ENCODE assay signal across 8 cellular contexts in the genomic region with DNA sequence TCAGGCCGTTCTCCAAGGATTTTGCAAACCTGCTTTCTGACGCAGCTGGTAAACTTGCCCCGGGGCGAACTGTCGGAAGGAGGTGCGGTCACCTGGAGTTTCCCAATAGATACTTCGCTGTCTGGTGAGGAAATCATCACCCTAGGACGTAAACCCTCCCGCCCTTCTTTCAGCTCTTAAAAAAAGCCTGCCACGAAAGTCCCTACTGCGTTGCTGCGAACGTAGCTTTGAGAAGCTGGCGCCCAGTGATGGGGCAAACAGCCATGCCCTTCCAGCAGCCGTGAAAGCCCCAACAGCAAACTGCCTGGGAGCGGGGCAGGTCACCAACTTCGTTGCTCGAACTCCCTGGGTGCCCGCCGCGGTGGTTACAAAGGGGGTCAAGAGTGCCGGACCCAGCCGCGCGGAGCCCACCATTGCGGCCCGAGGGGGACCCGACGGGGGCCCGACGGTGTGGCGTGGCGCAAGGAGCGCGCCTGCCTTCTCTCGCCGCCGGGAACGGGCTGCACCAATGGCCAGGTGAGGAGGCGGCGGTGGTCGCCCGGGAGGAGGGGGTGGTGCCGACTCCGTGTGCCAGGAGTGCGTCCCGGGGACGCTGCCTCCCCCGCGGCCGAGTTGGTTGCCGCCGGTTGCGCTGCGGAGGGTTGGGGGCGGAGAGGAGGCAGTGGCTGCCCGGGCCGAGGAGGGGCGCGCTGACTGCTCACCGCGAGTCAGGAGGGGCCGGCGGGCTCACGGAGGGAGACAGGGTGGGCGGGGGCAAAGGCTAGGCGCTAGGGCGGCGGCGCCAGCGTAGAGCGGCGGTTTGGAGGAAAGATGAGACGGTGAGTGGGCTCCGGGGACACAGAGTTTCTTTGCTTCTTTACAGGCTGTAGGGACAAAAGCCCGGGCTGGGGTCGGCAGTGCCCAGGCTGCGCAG. TPM values are rescaled to one million over a fixed set of nuclear protein-coding genes. Genes with fewer than 3 reads are reported as not detected.
DNase-seq lines count a peak whose midpoint lies in the region; ATAC-seq, FAIRE-seq and TF ChIP-seq lines count a peak whose summit lies in the region.

Gene PHLDB2 (plus strand): TSS at position 205 of the 913 bp plus-strand sequence. CDS start 24,813 bp downstream, outside the sequence.

- no peak for TF ChIP-seq POLR2A in H1 (IDR thresholded peaks at IDR 0.05; ENCODE audit: control extremely low read depth in 1 of 2, low read depth in 2 of 2, low read length in 2 of 2)

- H3K79me1 ChIP-seq in H1 (ENCODE audit: low read depth, low read length), result no peaks in the 10 kb centered on the region

- H4K5ac ChIP-seq in H1 (ENCODE audit: insufficient read length, low read depth, low read length), result peak within 1 kb of the TSS; percentile 34

- peaks cover 33% of the 10 kb centered on the region for H3K27me3 Mint-ChIP-seq in activated CD8-positive, alpha-beta memory T cell treated with anti-CD3 and anti-CD28 coated beads, Interleukin-2, amount 10 ng/mL, durations not matched to agents 7 days and 5 days

- peak within 1 kb of the TSS; percentile 91 for H3K4me3 Mint-ChIP-seq in activated CD8-positive, alpha-beta memory T cell treated with anti-CD3 and anti-CD28 coated beads, Interleukin-2, amount 10 ng/mL, durations not matched to agents 7 days and 5 days

- CTCF ChIA-PET in activated CD8-positive, alpha-beta memory T cell treated with anti-CD3 and anti-CD28 coated beads, Interleukin-2, amount 10 ng/mL, durations not matched to agents 7 days and 5 days (lab: Charles Lee), result interaction anchor here (0.6 to 3.7 kb wide), 24 partner anchors 9 to 222 kb away, joined by 3 to 51 read pairs (median 4); partner anchors contain the start of gene ABHD10
- CTCF ChIA-PET in H1 (lab: Charles Lee; ENCODE audit: partially characterized antibody), result interaction anchor here (0.7 to 3.6 kb wide), 19 partner anchors 9 to 168 kb away, joined by 3 to 47 read pairs (median 4); no protein-coding TSS in a partner anchor

- no peaks in the 10 kb centered on the region for H3K36me3 Mint-ChIP-seq in activated CD8-positive, alpha-beta memory T cell treated with anti-CD3 and anti-CD28 coated beads, Interleukin-2, amount 10 ng/mL, durations not matched to agents 7 days and 5 days

- WGBS in H1 (ENCODE audit: extremely low coverage in 1 of 2, insufficient coverage in 1 of 2, insufficient read length in 1 of 2, insufficient replicate concordance in 2 of 2, low coverage in 1 of 2, low lambda C conversion rate in 2 of 2, missing lambda C conversion rate in 1 of 2), 2 experiments, result 1% methylated on average over 54 of the region's 78 CpGs; no CpG with 5 or more reads in 1 of the 2 experiments

- in situ Hi-C loops in HAP-1 (cut with MboI; ENCODE audit: low sequenced_read_pairs), result no loop called here

- no peak within 1 kb of the TSS for H3K56ac ChIP-seq in H1 (replicated peaks; ENCODE audit: insufficient read length, low read depth, low read length)

- POLR2A ChIA-PET in H1 (lab: Charles Lee; ENCODE audit: partially characterized antibody), result interaction anchor here (0.7 to 1.7 kb wide), 8 partner anchors 9 to 1373 kb away, joined by 3 to 6 read pairs (median 4); no protein-coding TSS in a partner anchor

- H3K14ac ChIP-seq in H1 (ENCODE audit: insufficient read length), result no peak within 1 kb of the TSS

- H2BK20ac ChIP-seq in H1 (ENCODE audit: low read length), result 0 out of 2 replicates have a peak within 1 kb of the TSS, but pooled peaks have one; percentile 68

- H2BK120ac ChIP-seq in H1 (replicated peaks; ENCODE audit: low read depth, low read length), result peak within 1 kb of the TSS; percentile 43

- peak within 1 kb of the TSS; percentile 58 for H4K91ac ChIP-seq in H1 (replicated peaks; ENCODE audit: insufficient read length, low read length)

- DNase-seq in COR-L47 (lab: John Stamatoyannopoulos, UW) (peak; percentile 72), HAP-1 (ENCODE audit: low spot score in 2 of 2) (peak; percentile 70 to 88), NCI-H460 (ENCODE audit: extremely low read depth, low read depth) (peak; percentile 43), H1 (ENCODE audit: low read depth in 1 of 2, low spot score in 2 of 2) (peak in 1 of 2 experiments; percentile 89), MV-4-11 (lab: John Stamatoyannopoulos, UW) (no peak)
- peak; percentile 72 for DNase-seq in activated CD8-positive, alpha-beta memory T cell treated with anti-CD3 and anti-CD28 coated beads, Interleukin-2, amount 10 ng/mL, durations not matched to agents 7 days and 5 days
- DNase-seq in stimulated activated CD8-positive, alpha-beta memory T cell treated with anti-CD3 and anti-CD28 coated beads, Interleukin-7, amount 100 ng/mL, for 1 hour (ENCODE audit: low read depth in 2 of 2), result peak; percentile 27 to 40

- TF ChIP-seq RAD21 in H1 (IDR thresholded peaks at IDR 0.05 in 1 of 2, conservative IDR thresholded peaks at IDR 0.05 in 1 of 2; ENCODE audit: low read depth in 2 of 2, low read length in 2 of 2), result no peak

- TF ChIP-seq EP300 in H1 (IDR thresholded peaks at IDR 0.05; ENCODE audit: borderline replicate concordance in 1 of 2, low read depth in 2 of 2, low read length in 2 of 2), result peak in 1 of 2 experiments; percentile 97; a peak in 2 of 3 replicates

- H3K79me2 ChIP-seq in H1 (ENCODE audit: control insufficient read depth in 1 of 2, insufficient read depth in 2 of 2, low read length in 2 of 2), result peaks cover 0 to 13% of the 10 kb centered on the region in 2 experiments; a peak in 2 of 4 replicates

- peak within 1 kb of the TSS; percentile 62; the same call in 1 of the 2 replicates for H2BK12ac ChIP-seq in H1 (ENCODE audit: low read depth, low read length)

- peak within 1 kb of the TSS; percentile 84 to 90 (median 86) for H3K9ac ChIP-seq in H1 (replicated peaks in 1 of 4; ENCODE audit: extremely low read depth in 1 of 4, low read depth in 3 of 4, low read length in 3 of 4)

- peak within 1 kb of the TSS; percentile 47 for H3K4me3 ChIP-seq in HAP-1
- H3K4me3 ChIP-seq in H1 (ENCODE audit: extremely low read depth in 1 of 4, insufficient read depth in 2 of 4, low read depth in 3 of 4, low read length in 4 of 4), result peak within 1 kb of the TSS; percentile 69 to 87 (median 76)
- H3K4me3 ChIP-seq in mononuclear cell (ENCODE audit: low read length), result peak within 1 kb of the TSS; percentile 56

- peak within 1 kb of the TSS; percentile 80 to 82 for H3K4me2 ChIP-seq in H1 (ENCODE audit: insufficient read depth in 1 of 2, low read depth in 2 of 2, low read length in 2 of 2)

- H3K23me2 ChIP-seq in H1 (ENCODE audit: low read depth, low read length), result peaks cover 6% of the 10 kb centered on the region; the same call in 1 of the 2 replicates

- H2AFZ ChIP-seq in H1 (ENCODE audit: low read length), result peak within 1 kb of the TSS; percentile 92

- H3K4me1 ChIP-seq in HAP-1 (peaks cover 11% of the 10 kb centered on the region), H1 (replicated peaks in 1 of 4; ENCODE audit: control insufficient read depth in 3 of 4, insufficient read depth in 4 of 4, low read length in 3 of 4) (peaks cover 3 to 15% (median 9%) of the 10 kb centered on the region in 4 experiments; a peak in 5 of 7 replicates), mononuclear cell (ENCODE audit: insufficient read depth, low read length) (peaks cover 23% of the 10 kb centered on the region)

- no peak within 1 kb of the TSS for H3K4ac ChIP-seq in H1 (replicated peaks; ENCODE audit: insufficient read length, low read depth, low read length)

- no peak for TF ChIP-seq CTCF in H1 (IDR thresholded peaks at IDR 0.05; ENCODE audit: control extremely low read depth in 1 of 3, insufficient read depth in 1 of 3, low read depth in 1 of 3, low read length in 3 of 3)

- H3K9me3 ChIP-seq in HAP-1, result no peaks in the 10 kb centered on the region
- no peaks in the 10 kb centered on the region for H3K9me3 ChIP-seq in H1 (ENCODE audit: insufficient read depth in 2 of 2, low read depth in 1 of 2, low read length in 1 of 2)
- H3K9me3 ChIP-seq in mononuclear cell (ENCODE audit: low read depth, low read length), result no peaks in the 10 kb centered on the region

- H4K8ac ChIP-seq in H1 (ENCODE audit: extremely low read depth, insufficient read depth, low read length), result no peak within 1 kb of the TSS; the same call in 1 of the 2 replicates

- H2BK5ac ChIP-seq in H1 (ENCODE audit: low read depth, low read length), result peak within 1 kb of the TSS; percentile 92; the same call in 1 of the 2 replicates

- no peak within 1 kb of the TSS for H2AK5ac ChIP-seq in H1 (ENCODE audit: low read depth, low read length)

- no peak for FAIRE-seq in H1 (lab: Jason Lieb, UNC)

- H3K18ac ChIP-seq in H1 (ENCODE audit: extremely low read depth, low read length), result peak within 1 kb of the TSS; percentile 81; the same call in 1 of the 2 replicates

- H3K27ac ChIP-seq in H1 (ENCODE audit: low read depth, low read length), result peak within 1 kb of the TSS; percentile 85; the same call in 1 of the 2 replicates

- H3K36me3 ChIP-seq in HAP-1 (replicated peaks) (no peaks in the 10 kb centered on the region), H1 (ENCODE audit: control insufficient read depth in 2 of 4, insufficient read depth in 4 of 4, low read length in 3 of 4) (no peaks in the 10 kb centered on the region)

- peak; percentile 76 for ATAC-seq in activated CD8-positive, alpha-beta memory T cell treated with anti-CD3 and anti-CD28 coated beads, Interleukin-2, amount 10 ng/mL, durations not matched to agents 7 days and 5 days

- H2BK15ac ChIP-seq in H1 (ENCODE audit: low read length), result peak within 1 kb of the TSS; percentile 53; the same call in 1 of the 2 replicates

- H3K9me3 Mint-ChIP-seq in activated CD8-positive, alpha-beta memory T cell treated with anti-CD3 and anti-CD28 coated beads, Interleukin-2, amount 10 ng/mL, durations not matched to agents 7 days and 5 days (ENCODE audit: low read depth), result no peaks in the 10 kb centered on the region

- no peak within 1 kb of the TSS for H3K23ac ChIP-seq in H1 (ENCODE audit: insufficient read length)

- H3K27ac Mint-ChIP-seq in activated CD8-positive, alpha-beta memory T cell treated with anti-CD3 and anti-CD28 coated beads, Interleukin-2, amount 10 ng/mL, durations not matched to agents 7 days and 5 days, result peak within 1 kb of the TSS; percentile 77

- H3K27me3 ChIP-seq in HAP-1 (ENCODE audit: low read depth), result peaks cover 16% of the 10 kb centered on the region
- peaks cover 0 to 22% (median 14%) of the 10 kb centered on the region in 4 experiments; a peak in 5 of 7 replicates for H3K27me3 ChIP-seq in H1 (replicated peaks in 1 of 4; ENCODE audit: control insufficient read depth in 3 of 4, extremely low read depth in 1 of 4, insufficient read depth in 3 of 4, low read length in 3 of 4)
- H3K27me3 ChIP-seq in mononuclear cell (ENCODE audit: insufficient read depth, low read length), result peaks cover 32% of the 10 kb centered on the region

- H4K20me1 ChIP-seq in H1 (replicated peaks in 1 of 2; ENCODE audit: control insufficient read depth in 1 of 2, insufficient read depth in 2 of 2, low read length in 2 of 2), result peaks cover 2 to 3% of the 10 kb centered on the region in 2 experiments

- peaks cover 16% of the 10 kb centered on the region for H3K4me1 Mint-ChIP-seq in activated CD8-positive, alpha-beta memory T cell treated with anti-CD3 and anti-CD28 coated beads, Interleukin-2, amount 10 ng/mL, durations not matched to agents 7 days and 5 days

RNA-seq across cellular contexts. Expression of gene PHLDB2, which starts in this region (rescaled TPM):
- total RNA-seq in NCI-H460 (2014; rRNA removed; shearing (Covaris generic)), result 8.3 and 9.1 TPM in 2 replicates
- polyA plus RNA-seq in NCI-H460 (2014; cell fraction: nucleus; rRNA removed), result 4.8 and 12.1 TPM in 2 replicates
- 1 to 10 TPM; 4.4 to 4.8 TPM for total RNA-seq in activated CD8-positive, alpha-beta memory T cell treated with anti-CD3 and anti-CD28 coated beads, Interleukin-2, amount 10 ng/mL, durations not matched to agents 7 days and 5 days
- 22.6 and 26.6 TPM in 2 replicates for total RNA-seq in H1 (2021; fragmentation: NEBNext Ultra II Directional; extraction: Animal tissue kit (Norgen Biotek cat#: 25700))
- polyA plus RNA-seq in H1 (2011; rRNA removed), result 5.0 and 5.8 TPM in 2 replicates
- 5.3 TPM for polyA plus RNA-seq in H1 (2011; cell fraction: cytosol; rRNA removed)
- 10.9 TPM for polyA plus RNA-seq in H1 (2011; cell fraction: nucleus; rRNA removed)
- polyA plus RNA-seq in H1 (2012, experiment 1 of 2), result 5.8 to 10.9 TPM (median 8.2 TPM) in 4 replicates
- 1.0 TPM for polyA plus RNA-seq in H1 (2012, experiment 2 of 2)
- 13.5 TPM for polyA plus RNA-seq in H1 (2013, experiment 1 of 2)
- polyA plus RNA-seq in H1 (2013, experiment 2 of 2), result 13.5 TPM
- 21.5 and 23.9 TPM in 2 replicates for polyA minus RNA-seq in H1 (2011; rRNA and poly(A)+ RNA removed)
- polyA minus RNA-seq in H1 (2011; cell fraction: cytosol; rRNA and poly(A)+ RNA removed), result 16.6 TPM
- 44.0 TPM for polyA minus RNA-seq in H1 (2011; cell fraction: nucleus; rRNA and poly(A)+ RNA removed)
- total RNA-seq in mononuclear cell, result 14.1 TPM
